In genomic region chr1:47288111-47288510, GRCh38 we compare ENCODE assay signal across 7 cellular contexts. TPM values are rescaled to one million over a fixed set of nuclear protein-coding genes. Genes with fewer than 3 reads are reported as not detected.
"Had no signal": no experiment of that assay in that cellular context is flagged by ENCODE, and none has a peak within 500 bp of the region (broad histone marks: within the 10 kb centered on the region; RNA-seq: fewer than 3 reads in every experiment).

No MANE protein-coding gene starts in this region.

RNA-seq across cellular contexts. Expression of gene TAL1, which starts 56.1 kb away (rescaled TPM):
- total RNA-seq: activated CD4-positive, alpha-beta memory T cell treated with anti-CD3 and anti-CD28 coated beads, Interleukin-2, amount 10 ng/mL, durations not matched to agents 7 days and 5 days; activated CD8-positive, alpha-beta memory T cell treated with anti-CD3 and anti-CD28 coated beads, Interleukin-2, amount 10 ng/mL, durations not matched to agents 7 days and 5 days; bronchial epithelial cell; LHCN-M2; PC-9; T-helper 1 cell treated with Interleukin-12 subunit alpha and Interleukin-12 subunit beta and Interleukin-4 antibody, amounts not matched to agents 30 ng/mL and 1 ng/mL, for 36 hours; T-helper 2 cell treated with Interferon-gamma antibody and Interleukin-4, amounts not matched to agents 100 ng/mL and 5 ng/mL, for 36 hours had no signal
